25 cellular contexts compared by ENCODE assay signal in genomic region chr6:56916849-56917551, GRCh38. TPM values are rescaled to one million over a fixed set of nuclear protein-coding genes. Genes with fewer than 3 reads are reported as not detected.
DNase-seq lines count a peak whose midpoint lies in the region; ATAC-seq and TF ChIP-seq lines count a peak whose summit lies in the region.
"Had no signal": no experiment of that assay in that cellular context is flagged by ENCODE, and none has a peak within 500 bp of the region (broad histone marks: within the 10 kb centered on the region; RNA-seq: fewer than 3 reads in every experiment).

No MANE protein-coding gene starts in this region.

- DNase-seq in NOMO-1 treated with DMSO at 0.1 percent for 48 hours (lab: John Stamatoyannopoulos, UW; ENCODE audit: unreplicated experiment) (peak; percentile 10), NOMO-1 treated with dmso at 0.1 percent for 144 hours (lab: John Stamatoyannopoulos, UW; ENCODE audit: unreplicated experiment) (no peak), SK-N-SH (peak; percentile 21), neuronal stem cell (ENCODE audit: low spot score) (no peak), thyroid gland (no peak)
- DNase-seq in CD8-positive, alpha-beta memory T cell: no peak
- no peak for DNase-seq in naive thymus-derived CD8-positive, alpha-beta T cell
- DNase-seq: ACHN; activated T-cell treated with anti-CD3 and anti-CD28 coated beads, Interleukin-2, amount 50 U/mL, for 4 hours; BE2C; brain microvascular endothelial cell; DMS53; GOT3; hippocampal formation; IMR-90; left cardiac atrium; NCI-H1436 treated with DMSO at 0.1 percent for 48 hours; NCI-H748 treated with DMSO at 0.1 percent for 48 hours; stimulated activated CD4-positive, alpha-beta T cell treated with anti-CD3 and anti-CD28 coated beads, Interleukin-12 subunit alpha, Interleukin-12 subunit beta, amount 100 ng/mL, for 4 hours; stimulated activated CD4-positive, alpha-beta T cell treated with anti-CD3 and anti-CD28 coated beads, Interleukin-4, amount 100 ng/mL, for 1 hour had no signal

- no peak overlapping the region for H2BK5ac ChIP-seq in neuronal stem cell (ENCODE audit: low read length)

- H3K4ac ChIP-seq in neuronal stem cell (ENCODE audit: low read length): no peak overlapping the region

- no peak overlapping the region for H3K4me3 Mint-ChIP-seq in CD8-positive, alpha-beta memory T cell
- no peak overlapping the region for H3K4me3 Mint-ChIP-seq in naive thymus-derived CD8-positive, alpha-beta T cell
- H3K4me3 Mint-ChIP-seq: activated T-cell treated with anti-CD3 and anti-CD28 coated beads, Interleukin-2, amount 50 U/mL, for 4 hours had no signal

- H3K27ac Mint-ChIP-seq in CD8-positive, alpha-beta memory T cell: peak overlapping the region in 1 of 8 donors; percentile 77
- H3K27ac Mint-ChIP-seq in naive thymus-derived CD8-positive, alpha-beta T cell: no peak overlapping the region

- no peak overlapping the region for H4K8ac ChIP-seq in neuronal stem cell (ENCODE audit: low read depth, low read length)

- no peaks in the 10 kb centered on the region for H3K9me3 Mint-ChIP-seq in CD8-positive, alpha-beta memory T cell
- H3K9me3 Mint-ChIP-seq in naive thymus-derived CD8-positive, alpha-beta T cell: no peaks in the 10 kb centered on the region
- H3K9me3 Mint-ChIP-seq: activated T-cell treated with anti-CD3 and anti-CD28 coated beads, Interleukin-2, amount 50 U/mL, for 4 hours had no signal

- no peak for TF ChIP-seq EP300 in SK-N-SH (IDR thresholded peaks at IDR 0.05; ENCODE audit: borderline replicate concordance in 1 of 2, low read depth in 1 of 2, low read length in 1 of 2)

- no peak overlapping the region for H4K91ac ChIP-seq in neuronal stem cell (ENCODE audit: low read depth, low read length, poor library complexity)

- H3K4me1 Mint-ChIP-seq in CD8-positive, alpha-beta memory T cell: no peaks in the 10 kb centered on the region
- no peaks in the 10 kb centered on the region for H3K4me1 Mint-ChIP-seq in naive thymus-derived CD8-positive, alpha-beta T cell

- no peak overlapping the region for H2AK5ac ChIP-seq in neuronal stem cell (ENCODE audit: low read depth, low read length)

- H3K27me3 Mint-ChIP-seq in CD8-positive, alpha-beta memory T cell: peaks cover 5 to 32% of the 10 kb centered on the region in 2 donors
- peaks cover 0 to 8% (median 2%) of the 10 kb centered on the region in 5 donors for H3K27me3 Mint-ChIP-seq in naive thymus-derived CD8-positive, alpha-beta T cell

- H2BK12ac ChIP-seq in neuronal stem cell (ENCODE audit: low read length): no peak overlapping the region

- H3K36me3 ChIP-seq in SK-N-SH (replicated peaks in 1 of 2; ENCODE audit: control insufficient read depth in 1 of 2, insufficient read depth in 2 of 2, low read length in 1 of 2) (no peaks in the 10 kb centered on the region), neuronal stem cell (replicated peaks in 1 of 2; ENCODE audit: control insufficient read depth in 2 of 2, insufficient read depth in 2 of 2, low read length in 2 of 2) (no peaks in the 10 kb centered on the region), thyroid gland (no peaks in the 10 kb centered on the region)
- no peaks in the 10 kb centered on the region for H3K36me3 ChIP-seq in CD8-positive, alpha-beta memory T cell (ENCODE audit: insufficient read depth, low read length)
- H3K36me3 ChIP-seq: BE2C, brain microvascular endothelial cell, prostate gland had no signal

- H3K9me2 ChIP-seq in SK-N-SH: no peaks in the 10 kb centered on the region

- H3K4me2 ChIP-seq in SK-N-SH (no peak overlapping the region), neuronal stem cell (ENCODE audit: insufficient read depth, low read length, poor library complexity, severe bottlenecking) (no peak overlapping the region)

- H2BK120ac ChIP-seq in neuronal stem cell (ENCODE audit: low read depth, low read length): no peak overlapping the region

- no peak overlapping the region for H3K23ac ChIP-seq in neuronal stem cell (ENCODE audit: low read depth, low read length, poor library complexity)

- H4K20me1 ChIP-seq in SK-N-SH (ENCODE audit: insufficient read depth): no peaks in the 10 kb centered on the region

- H3F3A ChIP-seq in SK-N-SH (replicated peaks; ENCODE audit: insufficient read depth): peaks cover 7% of the 10 kb centered on the region

- H2AFZ ChIP-seq in SK-N-SH (ENCODE audit: low read depth) (no peak overlapping the region), neuronal stem cell (ENCODE audit: low read length) (peak overlapping the region; percentile 27)

- POLR2A ChIA-PET in SK-N-SH (lab: Yijun Ruan, JAX): no interaction called here
- POLR2A ChIA-PET in CD8-positive, alpha-beta memory T cell (lab: Charles Lee): no interaction called here
- POLR2A ChIA-PET in naive thymus-derived CD8-positive, alpha-beta T cell (lab: Charles Lee): interaction anchor here (0.7 kb wide), 1 partner anchor 571 kb away, joined by 6 read pairs; no protein-coding TSS in a partner anchor

- H3K4me1 ChIP-seq in SK-N-SH (ENCODE audit: control insufficient read depth in 1 of 2, insufficient read depth in 2 of 2, low read depth in 1 of 2, low read length in 1 of 2) (peaks cover 8 to 26% of the 10 kb centered on the region in 2 experiments; a peak in 3 of 4 replicates), neuronal stem cell (ENCODE audit: control insufficient read depth in 2 of 2, insufficient read depth in 1 of 2, low read depth in 1 of 2, low read length in 2 of 2) (no peaks in the 10 kb centered on the region), thyroid gland (no peaks in the 10 kb centered on the region)
- H3K4me1 ChIP-seq in CD8-positive, alpha-beta memory T cell (ENCODE audit: insufficient read depth, low read length): no peaks in the 10 kb centered on the region
- H3K4me1 ChIP-seq: BE2C, prostate gland had no signal

- TF ChIP-seq CTCF in SK-N-SH (IDR thresholded peaks at IDR 0.05) (no peak), thyroid gland (IDR thresholded peaks at IDR 0.05) (no peak)

- H3K9me3 ChIP-seq in SK-N-SH (no peaks in the 10 kb centered on the region), neuronal stem cell (replicated peaks in 1 of 2; ENCODE audit: control insufficient read depth in 2 of 2, insufficient read depth in 1 of 2, low read depth in 1 of 2, low read length in 2 of 2) (no peaks in the 10 kb centered on the region), thyroid gland (no peaks in the 10 kb centered on the region)
- no peaks in the 10 kb centered on the region for H3K9me3 ChIP-seq in CD8-positive, alpha-beta memory T cell (ENCODE audit: low read length)
- H3K9me3 ChIP-seq: BE2C, prostate gland had no signal

- H2BK15ac ChIP-seq in neuronal stem cell (ENCODE audit: low read length): no peak overlapping the region

- H3K79me2 ChIP-seq in SK-N-SH (ENCODE audit: insufficient read depth): peaks cover 46% of the 10 kb centered on the region

- TF ChIP-seq RAD21 in SK-N-SH (IDR thresholded peaks at IDR 0.05; ENCODE audit: low read length): no peak

- peak; percentile 57 for ATAC-seq in HG03378 (IDR thresholded peaks at IDR 0.05; ENCODE audit: unreplicated experiment)
- no peak for ATAC-seq in naive thymus-derived CD8-positive, alpha-beta T cell
- ATAC-seq: activated T-cell treated with anti-CD3 and anti-CD28 coated beads, Interleukin-2, amount 50 U/mL, for 4 hours; left cardiac atrium; sciatic nerve had no signal

- CTCF ChIA-PET in SK-N-SH (lab: Yijun Ruan, JAX): interaction anchor here (0.7 to 2.2 kb wide), 6 partner anchors 11 to 400 kb away, joined by 3 to 8 read pairs (median 4); no protein-coding TSS in a partner anchor
- CTCF ChIA-PET in CD8-positive, alpha-beta memory T cell (lab: Charles Lee): interaction anchor here (1.2 kb wide), 2 partner anchors 9 to 400 kb away, joined by 3 to 5 read pairs; partner anchors contain the start of gene PRIM2

- WGBS in SK-N-SH (ENCODE audit: low lambda C conversion rate): 70% methylated on average over 2 of the region's 2 CpGs
- no CpG with 5 or more reads among the region's 2 CpGs for WGBS in neuronal stem cell (ENCODE audit: extremely low coverage in 2 of 2, insufficient read length in 2 of 2, insufficient replicate concordance in 1 of 2), 2 donors
- 38 to 45% methylated on average over 2 of the region's 2 CpGs for WGBS in thyroid gland, 2 donors

- no peak overlapping the region for H3K9ac ChIP-seq in SK-N-SH
- H3K9ac ChIP-seq in neuronal stem cell (ENCODE audit: low read depth, low read length, poor library complexity): no peak overlapping the region

- no peak overlapping the region for H3K14ac ChIP-seq in neuronal stem cell (ENCODE audit: low read length)

- intact Hi-C loops in thyroid gland (cut with DNase I): no loop called here

- H3K79me1 ChIP-seq in neuronal stem cell (ENCODE audit: low read depth, low read length): no peaks in the 10 kb centered on the region

- no peak for TF ChIP-seq POLR2A in thyroid gland (IDR thresholded peaks at IDR 0.05)

- no peak overlapping the region for H3K4me3 ChIP-seq in SK-N-SH (ENCODE audit: low read depth in 2 of 2, low read length in 1 of 2)
- no peak overlapping the region for H3K4me3 ChIP-seq in neuronal stem cell (ENCODE audit: low read length in 2 of 2)
- no peak overlapping the region for H3K4me3 ChIP-seq in CD8-positive, alpha-beta memory T cell (ENCODE audit: low read length)
- no peak overlapping the region for H3K4me3 ChIP-seq in thyroid gland (replicated peaks in 1 of 3)
- H3K4me3 ChIP-seq: prostate gland had no signal

- H3K27ac ChIP-seq in SK-N-SH (ENCODE audit: low read depth in 2 of 2, low read length in 1 of 2) (peak overlapping the region in 1 of 2 experiments; percentile 50; a peak in 1 of 4 replicates), neuronal stem cell (replicated peaks; ENCODE audit: low read length) (no peak overlapping the region), thyroid gland (no peak overlapping the region)
- no peak overlapping the region for H3K27ac ChIP-seq in CD8-positive, alpha-beta memory T cell (ENCODE audit: low read depth, low read length)
- H3K27ac ChIP-seq: brain microvascular endothelial cell, prostate gland had no signal

- H3K36me3 Mint-ChIP-seq in CD8-positive, alpha-beta memory T cell: no peaks in the 10 kb centered on the region
- no peaks in the 10 kb centered on the region for H3K36me3 Mint-ChIP-seq in naive thymus-derived CD8-positive, alpha-beta T cell

- no peak overlapping the region for H3K18ac ChIP-seq in neuronal stem cell (ENCODE audit: low read length)

- H3K27me3 ChIP-seq in SK-N-SH (ENCODE audit: insufficient read depth) (no peaks in the 10 kb centered on the region), neuronal stem cell (ENCODE audit: control insufficient read depth in 3 of 3, insufficient read depth in 3 of 3, low read depth in 1 of 3, low read length in 3 of 3) (no peaks in the 10 kb centered on the region), thyroid gland (no peaks in the 10 kb centered on the region)
- no peaks in the 10 kb centered on the region for H3K27me3 ChIP-seq in CD8-positive, alpha-beta memory T cell (ENCODE audit: insufficient read depth, low read length, poor library complexity, severe bottlenecking)
- H3K27me3 ChIP-seq: BE2C, brain microvascular endothelial cell had no signal

RNA-seq across cellular contexts. Expression of gene BEND6, which starts 37.9 kb away (rescaled TPM):
- polyA plus RNA-seq in SK-N-SH (2012; rRNA removed): 6.9 and 9.2 TPM in 2 replicates
- 11.7 and 14.4 TPM in 2 replicates for polyA plus RNA-seq in SK-N-SH (2012; cell fraction: cytosol; rRNA removed)
- polyA plus RNA-seq in SK-N-SH (2012; cell fraction: nucleus; rRNA removed): 4.1 and 7.0 TPM in 2 replicates
- polyA plus RNA-seq in neuronal stem cell (2013, experiment 1 of 2): 2.4 TPM
- polyA plus RNA-seq in neuronal stem cell (2013, experiment 2 of 2): 2.4 TPM
- not detected for total RNA-seq in CD8-positive, alpha-beta memory T cell
- polyA plus RNA-seq in CD8-positive, alpha-beta memory T cell: 0.60 TPM
- total RNA-seq in naive thymus-derived CD8-positive, alpha-beta T cell: not detected
- under 1 TPM in 1 of 3 donors, not detected in 2; 0.34 TPM for polyA plus RNA-seq in naive thymus-derived CD8-positive, alpha-beta T cell
- 1 to 10 TPM; 1.1 to 7.1 (median 3.0) TPM for total RNA-seq in thyroid gland
- total RNA-seq: activated CD8-positive, alpha-beta memory T cell treated with anti-CD3 and anti-CD28 coated beads for 36 hours; T-helper 2 cell treated with Interferon-gamma antibody and Interleukin-4, amounts not matched to agents 100 ng/mL and 5 ng/mL, for 36 hours had no signal

Comparison
In these comparisons a context has a peak if more than half of its experiments do, and no peak if none do; other contexts are left out.
1. DNase-seq: peak in NOMO-1 treated with DMSO at 0.1 percent for 48 hours (single experiment) and SK-N-SH (single experiment); none in NOMO-1 treated with dmso at 0.1 percent for 144 hours (single experiment), neuronal stem cell (single experiment), CD8-positive, alpha-beta memory T cell (0 of 5), naive thymus-derived CD8-positive, alpha-beta T cell (0 of 10) and thyroid gland (0 of 2).